ENCODE assay signal across 9 cellular contexts in genomic region chr5:1445313-1445894, GRCh38.
DNase-seq lines count a peak whose midpoint lies in the region; ATAC-seq lines count a peak whose summit lies in the region.
"Had no signal": no experiment of that assay in that cellular context is flagged by ENCODE, and none has a peak within 500 bp of the region (broad histone marks: within the 10 kb centered on the region; RNA-seq: fewer than 3 reads in every experiment).

Gene SLC6A3, minus strand, starts transcription at chr5:1445440. Its CDS starts 2,243 bp downstream, at chr5:1443197.

- no peaks in the 10 kb centered on the region for H3K36me3 ChIP-seq in iPS-18a (ENCODE audit: control insufficient read depth, low read depth, low read length)
- H3K36me3 ChIP-seq: adrenal gland had no signal

- H3K27me3 Mint-ChIP-seq in activated T-cell treated with anti-CD3 and anti-CD28 coated beads, Interleukin-2, amount 50 U/mL, for 24 hours: peaks cover 66% of the 10 kb centered on the region

- H3K9me3 ChIP-seq in iPS-18a (ENCODE audit: control insufficient read depth, low read depth, low read length): no peaks in the 10 kb centered on the region
- H3K9me3 ChIP-seq: adrenal gland had no signal

- DNase-seq in NCI-H1694 (lab: John Stamatoyannopoulos, UW) (peak; percentile 69), NCI-H526 treated with DMSO at 0.1 percent for 48 hours (lab: John Stamatoyannopoulos, UW) (no peak), SIG-M5 (lab: John Stamatoyannopoulos, UW) (no peak)
- peak; percentile 64 for DNase-seq in activated T-cell treated with anti-CD3 and anti-CD28 coated beads, Interleukin-2, amount 50 U/mL, for 24 hours
- peak; percentile 26 to 38 for DNase-seq in stimulated activated CD8-positive, alpha-beta memory T cell treated with anti-CD3 and anti-CD28 coated beads, Interleukin-15, amount 100 ng/mL, for 48 hours (ENCODE audit: low read depth in 2 of 2)

- peak within 1 kb of the TSS; percentile 54 for H3K4me3 ChIP-seq in iPS-18a (ENCODE audit: low read length)

- H3K4me1 Mint-ChIP-seq in activated T-cell treated with anti-CD3 and anti-CD28 coated beads, Interleukin-2, amount 50 U/mL, for 24 hours (ENCODE audit: low read depth): peaks cover 36% of the 10 kb centered on the region

- H3K4me1 ChIP-seq in iPS-18a (ENCODE audit: control insufficient read depth, low read depth, low read length): no peaks in the 10 kb centered on the region
- H3K4me1 ChIP-seq: adrenal gland had no signal

- peaks cover 3% of the 10 kb centered on the region for H3K9me3 Mint-ChIP-seq in activated T-cell treated with anti-CD3 and anti-CD28 coated beads, Interleukin-2, amount 50 U/mL, for 24 hours

- H3K27ac Mint-ChIP-seq in activated T-cell treated with anti-CD3 and anti-CD28 coated beads, Interleukin-2, amount 50 U/mL, for 24 hours: no peak within 1 kb of the TSS

- peaks cover 83% of the 10 kb centered on the region for H3K27me3 ChIP-seq in iPS-18a (ENCODE audit: control insufficient read depth, insufficient read depth, low read length)

- no peak for ATAC-seq in GM19463 (IDR thresholded peaks at IDR 0.05; ENCODE audit: unreplicated experiment)
- no peak for ATAC-seq in HG03457 (IDR thresholded peaks at IDR 0.05; ENCODE audit: unreplicated experiment)

- H3K27ac ChIP-seq in iPS-18a (ENCODE audit: low read length): no peak within 1 kb of the TSS
- H3K27ac ChIP-seq: adrenal gland had no signal

- H3K4me3 Mint-ChIP-seq in activated T-cell treated with anti-CD3 and anti-CD28 coated beads, Interleukin-2, amount 50 U/mL, for 24 hours: peak within 1 kb of the TSS; percentile 40

- no peaks in the 10 kb centered on the region for H3K36me3 Mint-ChIP-seq in activated T-cell treated with anti-CD3 and anti-CD28 coated beads, Interleukin-2, amount 50 U/mL, for 24 hours (ENCODE audit: low read depth)

- no peak within 1 kb of the TSS for H3K9ac ChIP-seq in iPS-18a (ENCODE audit: low read length)

Comparison
In these comparisons a context has a peak if more than half of its experiments do, and no peak if none do; other contexts are left out.
1. DNase-seq: peak in NCI-H1694 (single experiment), activated T-cell treated with anti-CD3 and anti-CD28 coated beads, Interleukin-2, amount 50 U/mL, for 24 hours (single experiment) and stimulated activated CD8-positive, alpha-beta memory T cell treated with anti-CD3 and anti-CD28 coated beads, Interleukin-15, amount 100 ng/mL, for 48 hours (2 of 2); none in NCI-H526 treated with DMSO at 0.1 percent for 48 hours (single experiment) and SIG-M5 (single experiment).